In genomic region chrX:12871181-12871580, GRCh38 we compare ENCODE assay signal across 22 cellular contexts. TPM values are rescaled to one million over a fixed set of nuclear protein-coding genes. Genes with fewer than 3 reads are reported as not detected.
"Had no signal": no experiment of that assay in that cellular context is flagged by ENCODE, and none has a peak within 500 bp of the region (broad histone marks: within the 10 kb centered on the region; RNA-seq: fewer than 3 reads in every experiment).

No MANE protein-coding gene starts in this region.

- H3K36me3 ChIP-seq: esophagus squamous epithelium, ovary, right lobe of liver, stomach, upper lobe of left lung had no signal

- H3K27me3 Mint-ChIP-seq: activated CD4-positive, alpha-beta T cell treated with anti-CD3 and anti-CD28 coated beads, Interleukin-2, amount 10 ng/mL, durations not matched to agents 24 days and 14 days; activated naive CD4-positive, alpha-beta T cell treated with anti-CD3 and anti-CD28 coated beads, Interleukin-2, amount 50 U/mL, for 24 hours had no signal

- ATAC-seq: activated CD8-positive, alpha-beta T cell treated with anti-CD3 and anti-CD28 coated beads, Interleukin-2, amount 10 ng/mL, durations not matched to agents 7 days and 5 days; left ventricle myocardium superior; naive thymus-derived CD8-positive, alpha-beta T cell; right lobe of liver had no signal

- H3K27me3 ChIP-seq: esophagus squamous epithelium, ovary, stomach, upper lobe of left lung had no signal

- H3K27ac Mint-ChIP-seq: activated CD4-positive, alpha-beta T cell treated with anti-CD3 and anti-CD28 coated beads, Interleukin-2, amount 10 ng/mL, durations not matched to agents 24 days and 14 days; activated CD8-positive, alpha-beta T cell treated with anti-CD3 and anti-CD28 coated beads, Interleukin-2, amount 10 ng/mL, durations not matched to agents 7 days and 5 days; activated naive CD4-positive, alpha-beta T cell treated with anti-CD3 and anti-CD28 coated beads, Interleukin-2, amount 50 U/mL, for 24 hours had no signal

- H3K9me3 Mint-ChIP-seq: activated CD4-positive, alpha-beta T cell treated with anti-CD3 and anti-CD28 coated beads, Interleukin-2, amount 10 ng/mL, durations not matched to agents 24 days and 14 days; activated naive CD4-positive, alpha-beta T cell treated with anti-CD3 and anti-CD28 coated beads, Interleukin-2, amount 50 U/mL, for 24 hours had no signal

- FAIRE-seq: bronchial epithelial cell, small intestine had no signal

- H3K4me3 ChIP-seq: esophagus squamous epithelium, ovary, right lobe of liver, stomach, upper lobe of left lung had no signal

- H3K4me3 Mint-ChIP-seq: activated CD4-positive, alpha-beta T cell treated with anti-CD3 and anti-CD28 coated beads, Interleukin-2, amount 10 ng/mL, durations not matched to agents 24 days and 14 days; activated CD8-positive, alpha-beta T cell treated with anti-CD3 and anti-CD28 coated beads, Interleukin-2, amount 10 ng/mL, durations not matched to agents 7 days and 5 days; activated naive CD4-positive, alpha-beta T cell treated with anti-CD3 and anti-CD28 coated beads, Interleukin-2, amount 50 U/mL, for 24 hours had no signal

- H3K9me3 ChIP-seq: esophagus squamous epithelium, ovary, right lobe of liver, stomach, upper lobe of left lung had no signal

- H3K36me3 Mint-ChIP-seq: activated naive CD4-positive, alpha-beta T cell treated with anti-CD3 and anti-CD28 coated beads, Interleukin-2, amount 50 U/mL, for 24 hours had no signal

- H3K27ac ChIP-seq: esophagus squamous epithelium, ovary, right lobe of liver, stomach, upper lobe of left lung had no signal

- DNase-seq: activated CD4-positive, alpha-beta T cell treated with anti-CD3 and anti-CD28 coated beads, Interleukin-2, amount 10 ng/mL, durations not matched to agents 24 days and 14 days; activated CD8-positive, alpha-beta memory T cell treated with anti-CD3 and anti-CD28 coated beads, Interleukin-2, amount 50 U/mL, for 48 hours; activated CD8-positive, alpha-beta T cell treated with anti-CD3 and anti-CD28 coated beads, Interleukin-2, amount 10 ng/mL, durations not matched to agents 7 days and 5 days; activated effector memory CD4-positive, alpha-beta T cell treated with Interleukin-2 at 50 U/mL for 16 hours; activated T-cell treated with anti-CD3 and anti-CD28 coated beads, Interleukin-2, amount 50 U/mL, for 48 hours; cerebellar nuclear complex; cortex of kidney; effector CD4-positive, alpha-beta T cell; esophagus squamous epithelium; left ventricle myocardium superior; naive thymus-derived CD8-positive, alpha-beta T cell; ovary; right lobe of liver; small intestine; stimulated activated CD4-positive, alpha-beta T cell treated with anti-CD3 and anti-CD28 coated beads, Interleukin-15, amount 100 ng/mL, for 24 hours; stimulated activated CD4-positive, alpha-beta T cell treated with anti-CD3 and anti-CD28 coated beads, Interleukin-2, amount 100 ng/mL, for 48 hours; stomach; T-helper 9 cell; upper lobe of left lung had no signal

- H3K4me1 ChIP-seq: esophagus squamous epithelium, right lobe of liver, stomach, upper lobe of left lung had no signal

RNA-seq across cellular contexts. Expression of gene TLR7, which starts 4.3 kb away (rescaled TPM):
- total RNA-seq: bronchial epithelial cell, fibroblast of villous mesenchyme had no signal

RNA-seq across cellular contexts. Expression of gene TLR8, which starts 35.2 kb away (rescaled TPM):
- total RNA-seq: activated CD4-positive, alpha-beta T cell treated with anti-CD3 and anti-CD28 coated beads, Interleukin-2, amount 10 ng/mL, durations not matched to agents 24 days and 14 days; activated CD8-positive, alpha-beta T cell treated with anti-CD3 and anti-CD28 coated beads, Interleukin-2, amount 10 ng/mL, durations not matched to agents 7 days and 5 days; bronchial epithelial cell; fibroblast of villous mesenchyme had no signal
